8 cellular contexts compared by ENCODE assay signal in the genomic region with DNA sequence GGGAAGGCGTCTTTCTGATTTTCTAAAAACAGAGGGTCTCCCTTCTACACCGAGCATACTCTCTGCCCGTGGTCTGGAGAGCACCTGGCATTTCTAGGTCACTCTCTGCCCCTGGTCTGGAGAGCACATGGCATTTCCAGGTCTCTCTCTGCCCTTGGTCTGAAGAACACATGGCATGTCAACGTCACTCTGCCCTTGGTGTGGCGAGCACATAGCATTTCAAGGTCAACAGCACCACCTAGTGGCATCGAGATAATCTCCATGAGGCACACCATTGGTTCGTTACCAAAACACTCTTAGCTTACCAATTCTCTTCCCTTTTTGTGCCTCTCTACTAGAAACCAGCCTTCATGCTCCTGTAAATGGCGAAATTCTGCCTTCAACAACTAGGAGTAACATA.
DNase-seq lines count a peak whose midpoint lies in the region; ATAC-seq, FAIRE-seq and TF ChIP-seq lines count a peak whose summit lies in the region.

No MANE protein-coding gene starts in this region.

- peak overlapping the region; percentile 73 for H2AFZ ChIP-seq in K562 (ENCODE audit: low read depth, low read length)

- H3K4me3 Mint-ChIP-seq in activated naive CD4-positive, alpha-beta T cell treated with anti-CD3 and anti-CD28 coated beads for 36 hours, result no peak overlapping the region

- H3K27me3 Mint-ChIP-seq in activated naive CD4-positive, alpha-beta T cell treated with anti-CD3 and anti-CD28 coated beads for 36 hours (ENCODE audit: low read depth), result no peaks in the 10 kb centered on the region

- no peaks in the 10 kb centered on the region for H4K20me1 ChIP-seq in K562 (replicated peaks; ENCODE audit: control insufficient read depth, insufficient read depth, low read length)

- H3K9me3 Mint-ChIP-seq in activated naive CD4-positive, alpha-beta T cell treated with anti-CD3 and anti-CD28 coated beads for 36 hours, result peaks cover 24% of the 10 kb centered on the region

- H3K36me3 ChIP-seq in K562 (ENCODE audit: control insufficient read depth, insufficient read depth, low read length), result no peaks in the 10 kb centered on the region
- H3K36me3 ChIP-seq in liver (ENCODE audit: control insufficient read depth in 4 of 4, insufficient read depth in 3 of 4, low read depth in 1 of 4, low read length in 3 of 4), result no peaks in the 10 kb centered on the region

- FAIRE-seq in K562 (lab: Jason Lieb, UNC), result peak; percentile 99

- H3K9ac ChIP-seq in K562 (ENCODE audit: insufficient read depth in 1 of 2, low read depth in 2 of 2, low read length in 2 of 2), result no peak overlapping the region
- no peak overlapping the region for H3K9ac ChIP-seq in liver (ENCODE audit: low read depth in 1 of 2, low read length in 2 of 2)

- no peak for TF ChIP-seq EP300 in K562 (IDR thresholded peaks at IDR 0.05; ENCODE audit: low read length)

- CTCF ChIA-PET in activated naive CD4-positive, alpha-beta T cell treated with anti-CD3 and anti-CD28 coated beads for 36 hours (lab: Charles Lee), result interaction anchor here (0.6 to 0.9 kb wide), 4 partner anchors 10 to 596 kb away, joined by 3 to 5 read pairs (median 3); no protein-coding TSS in a partner anchor
- CTCF ChIA-PET in K562 (lab: Yijun Ruan, JAX; ENCODE audit: low intra/inter-chr PET ratio), result interaction anchor here (0.8 to 1.7 kb wide), 3 partner anchors 350 to 597 kb away, joined by 4 to 10 read pairs (median 4); no protein-coding TSS in a partner anchor

- in situ Hi-C loops in K562 (cut with MboI), result loop anchor here (10.0 kb wide), 2 partner anchors 344 to 584 kb away; no protein-coding TSS in a partner anchor

- DNase-seq in activated naive CD4-positive, alpha-beta T cell treated with anti-CD3 and anti-CD28 coated beads for 36 hours, result peak; percentile 32
- no peak for DNase-seq in activated naive CD4-positive, alpha-beta T cell treated with Interleukin-2 at 50 U/mL for 16 hours
- DNase-seq in NCI-H524 (lab: John Stamatoyannopoulos, UW) (peak; percentile 30 to 61), K562 (ENCODE audit: extremely low read depth in 1 of 4, low spot score in 3 of 4) (peak; percentile 71 to 86 (median 75)), NCI-H128 (lab: John Stamatoyannopoulos, UW; ENCODE audit: unreplicated experiment) (no peak)

- TF ChIP-seq RAD21 in K562 (CRISPR knock-in tag; conservative IDR thresholded peaks at IDR 0.05 in 1 of 2, IDR thresholded peaks at IDR 0.05 in 1 of 2) (peak; percentile 84 to 95), liver (IDR thresholded peaks at IDR 0.05) (peak; percentile 91 to 95)

- BruUV-seq in K562 (replicated peaks; lab: Mats Ljungman, UMichigan), result no TSS peak

- POLR2A ChIA-PET in K562 (lab: Yijun Ruan, JAX), result interaction anchor here (1.0 kb wide), 2 partner anchors 369 to 597 kb away, joined by 3 to 5 read pairs; no protein-coding TSS in a partner anchor

- ATAC-seq in HG02588 (IDR thresholded peaks at IDR 0.05; ENCODE audit: unreplicated experiment), result peak; percentile 60
- peak; percentile 100 for ATAC-seq in K562
- ATAC-seq in GM21737 (IDR thresholded peaks at IDR 0.05; ENCODE audit: unreplicated experiment), result no peak

- H3K27me3 ChIP-seq in K562 (ENCODE audit: control insufficient read depth in 2 of 2, insufficient read depth in 2 of 2, low read length in 2 of 2) (no peaks in the 10 kb centered on the region), liver (ENCODE audit: control insufficient read depth in 4 of 4, insufficient read depth in 4 of 4, low read length in 3 of 4) (no peaks in the 10 kb centered on the region)

- H3K4me3 ChIP-seq in K562, result no peak overlapping the region
- H3K4me3 ChIP-seq in liver (ENCODE audit: low read depth in 1 of 3, low read length in 3 of 3), result no peak overlapping the region

- no peaks in the 10 kb centered on the region for H3K9me1 ChIP-seq in K562 (ENCODE audit: control insufficient read depth, insufficient read depth, low read length)

- no peak overlapping the region for H3K27ac Mint-ChIP-seq in activated naive CD4-positive, alpha-beta T cell treated with anti-CD3 and anti-CD28 coated beads for 36 hours

- intact Hi-C loops in activated naive CD4-positive, alpha-beta T cell treated with anti-CD3 and anti-CD28 coated beads for 36 hours (cut with micrococcal nuclease), result loop anchor here (1.0 kb wide), 1 partner anchor 597 kb away; no protein-coding TSS in a partner anchor
- intact Hi-C loops in K562 (cut with micrococcal nuclease), result loop anchor here (1.0 to 5.0 kb wide), 6 partner anchors 130 to 1943 kb away; no protein-coding TSS in a partner anchor

- no peaks in the 10 kb centered on the region for H3K4me1 Mint-ChIP-seq in activated naive CD4-positive, alpha-beta T cell treated with anti-CD3 and anti-CD28 coated beads for 36 hours (ENCODE audit: low read depth)

- TF ChIP-seq CTCF in K562 (IDR thresholded peaks at IDR 0.05 in 2 of 3, conservative IDR thresholded peaks at IDR 0.05 in 1 of 3; ENCODE audit: insufficient read depth in 2 of 3, low read depth in 1 of 3, low read length in 3 of 3) (peak; percentile 77 to 85 (median 77)), liver (IDR thresholded peaks at IDR 0.05; ENCODE audit: low read depth, low read length, missing input control) (peak; percentile 73)

- H3K36me3 Mint-ChIP-seq in activated naive CD4-positive, alpha-beta T cell treated with anti-CD3 and anti-CD28 coated beads for 36 hours (ENCODE audit: low read depth), result peaks cover 2% of the 10 kb centered on the region

- H3K79me2 ChIP-seq in K562 (ENCODE audit: control insufficient read depth, insufficient read depth, low read length), result no peaks in the 10 kb centered on the region

- H3K9me3 ChIP-seq in K562 (replicated peaks; ENCODE audit: control insufficient read depth, insufficient read depth, low read depth, low read length) (no peaks in the 10 kb centered on the region), liver (ENCODE audit: control insufficient read depth in 4 of 4, low read length in 3 of 4) (peaks cover 0 to 9% (median 3%) of the 10 kb centered on the region in 4 donors)

- WGBS in K562 (ENCODE audit: insufficient coverage, low coverage, missing lambda C conversion rate), result 23% methylated on average over 8 of the region's 8 CpGs
- WGBS in liver, result 56% methylated on average over 8 of the region's 8 CpGs

- H3K4me1 ChIP-seq in K562 (replicated peaks in 1 of 2; ENCODE audit: control insufficient read depth in 2 of 2, insufficient read depth in 2 of 2, low read length in 2 of 2) (no peaks in the 10 kb centered on the region), liver (ENCODE audit: control insufficient read depth in 4 of 4, insufficient read depth in 4 of 4, low read length in 3 of 4) (peaks cover 0 to 3% (median 0%) of the 10 kb centered on the region in 4 donors)

- no peak overlapping the region for H3K4me2 ChIP-seq in K562 (ENCODE audit: insufficient read depth, low read length)

- no peak for TF ChIP-seq POLR2A in K562 (conservative IDR thresholded peaks at IDR 0.05)

- H3K27ac ChIP-seq in K562 (ENCODE audit: extremely low read depth, low read depth, low read length) (no peak overlapping the region), liver (ENCODE audit: low read depth in 1 of 2, low read length in 2 of 2) (no peak overlapping the region)

TF ChIP-seq in K562, 482 proteins besides CTCF, POLR2A, EP300 and RAD21 (continues in another document):
- no peak for TF ChIP-seq HNRNPL (IDR thresholded peaks at IDR 0.05; ENCODE audit: low read depth, low read length)
- TF ChIP-seq CBFA2T3 (IDR thresholded peaks at IDR 0.05), result no peak
- no peak for TF ChIP-seq ZZZ3 (IDR thresholded peaks at IDR 0.05)
- peak; percentile 90 for TF ChIP-seq CREM (IDR thresholded peaks at IDR 0.05; ENCODE audit: low read depth)
- TF ChIP-seq, protein P1, sequence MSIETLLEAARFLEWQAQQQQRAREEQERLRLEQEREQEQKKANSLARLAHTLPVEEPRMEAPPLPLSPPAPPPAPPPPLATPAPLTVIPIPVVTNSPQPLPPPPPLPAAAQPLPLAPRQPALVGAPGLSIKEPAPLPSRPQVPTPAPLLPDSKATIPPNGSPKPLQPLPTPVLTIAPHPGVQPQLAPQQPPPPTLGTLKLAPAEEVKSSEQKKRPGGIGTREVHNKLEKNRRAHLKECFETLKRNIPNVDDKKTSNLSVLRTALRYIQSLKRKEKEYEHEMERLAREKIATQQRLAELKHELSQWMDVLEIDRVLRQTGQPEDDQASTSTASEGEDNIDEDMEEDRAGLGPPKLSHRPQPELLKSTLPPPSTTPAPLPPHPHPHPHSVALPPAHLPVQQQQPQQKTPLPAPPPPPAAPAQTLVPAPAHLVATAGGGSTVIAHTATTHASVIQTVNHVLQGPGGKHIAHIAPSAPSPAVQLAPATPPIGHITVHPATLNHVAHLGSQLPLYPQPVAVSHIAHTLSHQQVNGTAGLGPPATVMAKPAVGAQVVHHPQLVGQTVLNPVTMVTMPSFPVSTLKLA (conservative IDR thresholded peaks at IDR 0.05), result peak; percentile 48 to 59; a peak in 3 of 4 replicates

TF ChIP-seq in liver, 16 proteins besides CTCF, POLR2A, EP300 and RAD21:
- TF ChIP-seq, protein P2, sequence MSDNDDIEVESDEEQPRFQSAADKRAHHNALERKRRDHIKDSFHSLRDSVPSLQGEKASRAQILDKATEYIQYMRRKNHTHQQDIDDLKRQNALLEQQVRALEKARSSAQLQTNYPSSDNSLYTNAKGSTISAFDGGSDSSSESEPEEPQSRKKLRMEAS (IDR thresholded peaks at IDR 0.05), result peak; percentile 70
- TF ChIP-seq EGR1 (IDR thresholded peaks at IDR 0.05; ENCODE audit: low read depth in 2 of 2), result no peak

Comparison
In these comparisons a context has a peak if more than half of its experiments do, and no peak if none do; other contexts are left out.
1. DNase-seq: peak in activated naive CD4-positive, alpha-beta T cell treated with anti-CD3 and anti-CD28 coated beads for 36 hours (single experiment), NCI-H524 (2 of 2) and K562 (4 of 4); none in activated naive CD4-positive, alpha-beta T cell treated with Interleukin-2 at 50 U/mL for 16 hours (single experiment) and NCI-H128 (single experiment).